ENCODE assay signal across 8 cellular contexts in the genomic region with DNA sequence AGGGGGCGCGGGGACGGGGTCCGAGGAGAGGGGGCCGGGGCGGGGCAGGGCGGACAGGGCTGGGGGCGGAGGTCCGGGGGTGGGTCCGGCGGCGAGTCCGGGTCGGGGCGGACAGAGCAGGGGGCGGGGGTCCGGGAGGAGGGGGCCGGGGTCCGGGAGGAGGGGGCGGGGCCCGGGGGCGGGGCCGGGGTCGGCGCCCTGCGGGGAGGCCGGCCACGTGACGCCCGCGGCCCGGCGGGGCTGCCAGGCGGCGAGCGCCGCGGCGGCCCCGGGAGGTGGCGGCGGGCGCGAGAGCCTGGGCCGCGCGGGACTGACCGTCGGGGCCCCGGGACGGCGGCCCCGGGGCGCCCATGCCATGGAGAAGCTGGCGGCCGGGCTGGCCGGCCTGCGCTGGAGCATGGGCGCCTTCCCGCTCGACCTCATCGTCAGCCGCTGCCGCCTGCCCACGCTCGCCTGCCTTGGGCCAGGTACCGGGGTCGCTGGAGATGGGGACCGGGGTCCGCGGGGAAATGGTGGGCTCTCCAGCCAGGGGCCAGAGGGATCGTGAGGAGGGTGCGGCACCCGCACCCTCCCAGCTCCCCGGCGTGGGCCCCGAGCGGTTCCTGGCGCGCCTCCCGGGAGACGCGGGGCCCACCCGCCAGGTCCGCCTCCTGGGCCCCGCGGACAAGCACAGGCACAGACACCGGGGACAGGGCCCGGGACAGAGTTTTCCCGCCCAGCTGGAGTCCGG. TPM values are rescaled to one million over a fixed set of nuclear protein-coding genes. Genes with fewer than 3 reads are reported as not detected.
DNase-seq lines count a peak whose midpoint lies in the region; ATAC-seq and TF ChIP-seq lines count a peak whose summit lies in the region.

Gene GAREM2 (plus strand): TSS at position 223 of the 730 bp plus-strand sequence. CDS start 133 bp downstream, at position 356.

- no peak within 1 kb of the TSS for H2AK5ac ChIP-seq in IMR-90 (ENCODE audit: low read depth, low read length)

- in situ Hi-C loops in IMR-90 (cut with MboI; ENCODE audit: low sequenced_read_pairs): no loop called here

- H3K4me3 Mint-ChIP-seq in natural killer cell: peak within 1 kb of the TSS; percentile 94

- no peaks in the 10 kb centered on the region; the same call in 1 of the 2 replicates for H3K9me3 ChIP-seq in IMR-90 (ENCODE audit: control insufficient read depth, insufficient read depth, low read length)

- H3K23ac ChIP-seq in IMR-90 (ENCODE audit: low read depth, low read length): no peak within 1 kb of the TSS

- peak within 1 kb of the TSS; percentile 72 for H2AK9ac ChIP-seq in IMR-90 (replicated peaks; ENCODE audit: low read depth, low read length, poor library complexity)

- H4K8ac ChIP-seq in IMR-90 (ENCODE audit: low read depth in 2 of 2, low read length in 2 of 2): no peak within 1 kb of the TSS

- intact Hi-C loops in IMR-90 (cut with micrococcal nuclease) (no loop called here), dorsolateral prefrontal cortex (cut with DNase I) (no loop called here), natural killer cell (cut with micrococcal nuclease) (loop anchor here (5.0 kb wide), 1 partner anchor 159 kb away; no protein-coding TSS in a partner anchor)

- H3K27me3 ChIP-seq in IMR-90 (ENCODE audit: control insufficient read depth, insufficient read depth, low read length) (peaks cover 60% of the 10 kb centered on the region), dorsolateral prefrontal cortex (peaks cover 0 to 22% (median 3%) of the 10 kb centered on the region in 45 donors)

- H2BK120ac ChIP-seq in IMR-90 (ENCODE audit: low read depth, low read length): no peak within 1 kb of the TSS

- no peak for TF ChIP-seq POLR2A in IMR-90 (IDR thresholded peaks at IDR 0.05; ENCODE audit: low read depth, low read length)

- H3K27ac Mint-ChIP-seq in natural killer cell: peak within 1 kb of the TSS in 1 of 2 donors; percentile 47

- no peak within 1 kb of the TSS for H2BK20ac ChIP-seq in IMR-90 (ENCODE audit: low read depth, low read length)

- no peak within 1 kb of the TSS for H2BK5ac ChIP-seq in IMR-90 (ENCODE audit: low read depth, low read length, poor library complexity, severe bottlenecking)

- BruUV-seq in IMR-90 (replicated peaks; lab: Mats Ljungman, UMichigan): no TSS peak

- no peaks in the 10 kb centered on the region for H3K36me3 Mint-ChIP-seq in natural killer cell

- peaks cover 40 to 48% of the 10 kb centered on the region in 2 donors for H3K27me3 Mint-ChIP-seq in natural killer cell (ENCODE audit: low read depth in 2 of 2)

- H3K27ac ChIP-seq in IMR-90 (ENCODE audit: insufficient read depth, low read length): no peak within 1 kb of the TSS
- H3K27ac ChIP-seq in dorsolateral prefrontal cortex: peak within 1 kb of the TSS in 30 of 59 donors; percentile 3 to 76 (median 38)

- dilution Hi-C loops in IMR-90 (cut with HindIII; ENCODE audit: low sequenced_read_pairs, unreplicated experiment): no loop called here

- H3K9me1 ChIP-seq in IMR-90 (ENCODE audit: insufficient read depth, low read length): no peaks in the 10 kb centered on the region

- TF ChIP-seq RAD21 in IMR-90 (IDR thresholded peaks at IDR 0.05; ENCODE audit: low read length): no peak

- H3K4me1 Mint-ChIP-seq in natural killer cell: peaks cover 17 to 24% of the 10 kb centered on the region in 2 donors

- no peak within 1 kb of the TSS for H4K5ac ChIP-seq in IMR-90 (ENCODE audit: low read depth, low read length)

- TF ChIP-seq CTCF in IMR-90 (conservative IDR thresholded peaks at IDR 0.05; ENCODE audit: low read depth, low read length) (no peak), dorsolateral prefrontal cortex (IDR thresholded peaks at IDR 0.05 in 54 of 56, conservative IDR thresholded peaks at IDR 0.05 in 2 of 56; ENCODE audit: low read depth in 1 of 56, partially characterized antibody in 56 of 56) (no peak), natural killer cell (IDR thresholded peaks at IDR 0.05) (no peak)

- DNase-seq in CD1c-positive myeloid dendritic cell (ENCODE audit: extremely low spot score) (peak; percentile 14), IMR-90 (no peak), dorsolateral prefrontal cortex (peak in 1 of 10 donors; percentile 31), natural killer cell (no peak), RKO (ENCODE audit: low spot score) (no peak), HUDEP-2 (lab: John Stamatoyannopoulos, UW; ENCODE audit: unreplicated experiment in 76 of 76) (no peak)

- H3K4ac ChIP-seq in IMR-90 (ENCODE audit: low read depth, low read length): no peak within 1 kb of the TSS

- peak within 1 kb of the TSS; percentile 76 for H2AFZ ChIP-seq in IMR-90 (replicated peaks; ENCODE audit: low read length, poor library complexity)

- H2BK15ac ChIP-seq in IMR-90 (ENCODE audit: low read depth, low read length): no peak within 1 kb of the TSS

- peak; percentile 53 for ATAC-seq in IMR-90 (ENCODE audit: low read depth)
- peak in 2 of 3 donors; percentile 12 to 27 for ATAC-seq in natural killer cell
- ATAC-seq in GM18511 (IDR thresholded peaks at IDR 0.05; ENCODE audit: unreplicated experiment): no peak
- no peak for ATAC-seq in GM21526 (IDR thresholded peaks at IDR 0.05; ENCODE audit: low FRiP score, unreplicated experiment)

- H3K56ac ChIP-seq in IMR-90 (ENCODE audit: extremely low read depth, insufficient read depth, low read length): no peak within 1 kb of the TSS

- CTCF ChIA-PET in IMR-90 (lab: Yijun Ruan, JAX): no interaction called here

- H3K4me1 ChIP-seq in IMR-90 (ENCODE audit: control insufficient read depth, insufficient read depth, low read length): no peaks in the 10 kb centered on the region

- H3K14ac ChIP-seq in IMR-90 (replicated peaks; ENCODE audit: low read depth, low read length): no peak within 1 kb of the TSS

- H4K91ac ChIP-seq in IMR-90 (ENCODE audit: insufficient read depth, low read depth, low read length): no peak within 1 kb of the TSS

- POLR2A ChIA-PET in IMR-90 (lab: Charles Lee; ENCODE audit: unreplicated experiment): no interaction called here

- H3K9ac ChIP-seq in IMR-90 (ENCODE audit: low read depth, low read length): no peak within 1 kb of the TSS

- no peaks in the 10 kb centered on the region for H3K79me1 ChIP-seq in IMR-90 (ENCODE audit: low read depth in 1 of 2, low read length in 2 of 2)

- H4K20me1 ChIP-seq in IMR-90 (ENCODE audit: insufficient read depth, low read length): no peaks in the 10 kb centered on the region

- H3K4me3 ChIP-seq in IMR-90 (ENCODE audit: insufficient read depth, low read depth, low read length) (peak within 1 kb of the TSS; percentile 17; the same call in 1 of the 2 replicates), dorsolateral prefrontal cortex (peak within 1 kb of the TSS; percentile 31 to 72 (median 56))

- H3K9me3 Mint-ChIP-seq in natural killer cell: no peaks in the 10 kb centered on the region

- WGBS in IMR-90 (ENCODE audit: extremely low coverage in 2 of 2, insufficient read length in 1 of 2), 2 experiments: 3% methylated on average over 26 of the region's 91 CpGs; no CpG with 5 or more reads in 1 of the 2 experiments

- H3K18ac ChIP-seq in IMR-90 (ENCODE audit: low read depth, low read length): no peak within 1 kb of the TSS

- no peaks in the 10 kb centered on the region for H3K36me3 ChIP-seq in IMR-90 (ENCODE audit: control insufficient read depth, insufficient read depth, low read length)

- peak within 1 kb of the TSS; percentile 39; the same call in 1 of the 2 replicates for H3K4me2 ChIP-seq in IMR-90 (ENCODE audit: low read depth, low read length)

TF ChIP-seq in IMR-90, 13 proteins besides CTCF, POLR2A, EP300 and RAD21:
- TF ChIP-seq, protein P1, sequence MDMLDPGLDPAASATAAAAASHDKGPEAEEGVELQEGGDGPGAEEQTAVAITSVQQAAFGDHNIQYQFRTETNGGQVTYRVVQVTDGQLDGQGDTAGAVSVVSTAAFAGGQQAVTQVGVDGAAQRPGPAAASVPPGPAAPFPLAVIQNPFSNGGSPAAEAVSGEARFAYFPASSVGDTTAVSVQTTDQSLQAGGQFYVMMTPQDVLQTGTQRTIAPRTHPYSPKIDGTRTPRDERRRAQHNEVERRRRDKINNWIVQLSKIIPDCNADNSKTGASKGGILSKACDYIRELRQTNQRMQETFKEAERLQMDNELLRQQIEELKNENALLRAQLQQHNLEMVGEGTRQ (IDR thresholded peaks at IDR 0.05; ENCODE audit: low read depth, low read length): peak; percentile 17; the same call in 1 of the 2 replicates
- no peak for TF ChIP-seq MAZ (IDR thresholded peaks at IDR 0.05; ENCODE audit: borderline replicate concordance, low read depth, low read length)
TF ChIP-seq in IMR-90: peak in this region for 1.

RNA-seq across cellular contexts. Expression of gene GAREM2, which starts in this region (rescaled TPM):
- total RNA-seq in IMR-90 (2012; rRNA removed): 0.28 and 0.36 TPM in 2 replicates
- polyA plus RNA-seq in IMR-90 (2012; rRNA removed): 1.7 and 1.8 TPM in 2 replicates
- 1.1 and 2.3 TPM in 2 replicates for polyA plus RNA-seq in IMR-90 (2012; cell fraction: cytosol; rRNA removed)
- polyA plus RNA-seq in IMR-90 (2012; cell fraction: nucleus; rRNA removed; ENCODE audit: low replicate concordance): 3.2 and 10.4 TPM in 2 replicates
- 100 to 1,000 TPM in 1 of 120 experiments, 10 to 100 TPM in 114, 1 to 10 TPM in 5; 5.8 to 134 (median 22.1) TPM for total RNA-seq in dorsolateral prefrontal cortex
- total RNA-seq in natural killer cell: 1 to 10 TPM; 7.1 to 9.2 (median 7.2) TPM

Comparison
In these comparisons a context has a peak if more than half of its experiments do, and no peak if none do; other contexts are left out.
1. ATAC-seq: peak in IMR-90 (single experiment) and natural killer cell (2 of 3); none in GM18511 (single experiment) and GM21526 (single experiment).